Comparison of ENCODE assay signal across 8 cellular contexts in the genomic region with DNA sequence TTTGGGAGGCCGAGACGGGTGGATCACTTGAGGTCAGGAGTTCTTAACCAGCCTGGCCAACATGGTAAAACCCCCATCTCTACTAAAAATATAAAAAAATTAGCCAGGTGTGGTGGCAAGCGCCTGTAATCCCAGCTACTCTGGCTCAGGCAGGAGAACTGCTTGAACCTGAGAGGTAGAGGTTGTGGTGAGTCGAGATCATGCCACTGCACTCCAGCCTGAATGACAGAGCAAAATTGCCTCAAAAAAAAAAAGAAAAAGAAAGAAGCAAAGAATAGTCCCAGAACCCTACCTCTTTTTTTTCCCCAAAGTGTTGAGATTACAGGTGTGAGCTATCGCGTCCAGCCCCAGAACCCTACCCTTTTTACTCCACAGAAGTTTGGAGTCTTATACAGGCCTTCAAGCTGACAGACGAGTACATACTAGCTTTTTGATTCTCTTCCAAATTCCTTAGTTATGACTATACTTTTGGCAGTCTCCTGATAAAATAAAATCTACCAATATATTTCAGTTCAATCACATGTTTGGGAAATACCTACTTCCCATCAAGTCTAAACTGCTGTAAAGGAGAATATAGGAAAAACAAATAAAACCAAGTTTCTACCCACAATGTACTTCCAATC. TPM values are rescaled to one million over a fixed set of nuclear protein-coding genes. Genes with fewer than 3 reads are reported as not detected.
DNase-seq lines count a peak whose midpoint lies in the region; TF ChIP-seq lines count a peak whose summit lies in the region.
"Not testable (repeated sequence)": the region's sequence is repeated elsewhere in the genome, so short reads cannot be mapped to it uniquely, and the experiment has no call there.

No MANE protein-coding gene starts in this region.

- H3F3A ChIP-seq in GM23248 (ENCODE audit: insufficient read depth), result not testable (repeated sequence)

- TF ChIP-seq EP300 in stomach (IDR thresholded peaks at IDR 0.05), result not testable (repeated sequence)

- in situ Hi-C loops in GM23248 (cut with MboI), result not testable (repeated sequence)

- TF ChIP-seq CTCF in epithelial cell of esophagus (IDR thresholded peaks at IDR 0.05; ENCODE audit: insufficient read depth, low read depth, low read length, missing control alignments); left ventricle myocardium inferior (IDR thresholded peaks at IDR 0.05; ENCODE audit: borderline replicate concordance); stomach (IDR thresholded peaks at IDR 0.05): not testable (repeated sequence)

- not testable (repeated sequence) for H3K4me3 ChIP-seq in GM23248; epithelial cell of esophagus (ENCODE audit: low read length); left ventricle myocardium inferior; stomach

- H3K9me3 ChIP-seq in GM23248 (ENCODE audit: low read depth); left ventricle myocardium inferior (replicated peaks); stomach: not testable (repeated sequence)

- intact Hi-C loops in left ventricle myocardium inferior (cut with micrococcal nuclease); stomach (cut with DNase I; ENCODE audit: low total_unique reads): not testable (repeated sequence)

- H3K36me3 ChIP-seq in GM23248 (ENCODE audit: low read depth); left ventricle myocardium inferior; stomach: not testable (repeated sequence)

- not testable (repeated sequence) for H3K27me3 ChIP-seq in GM23248 (replicated peaks; ENCODE audit: insufficient read depth); left ventricle myocardium inferior (ENCODE audit: low read depth); stomach

- peak; percentile 27 for DNase-seq in AG08395 (ENCODE audit: low spot score)
- DNase-seq in GM23248, result peak; percentile 64
- peak; percentile 57 for DNase-seq in NCI-H226
- peak; percentile 58 for DNase-seq in astrocyte of the hippocampus (ENCODE audit: low read depth, low spot score)
- DNase-seq in epithelial cell of esophagus (ENCODE audit: low read depth), result peak; percentile 71
- not testable (repeated sequence) for DNase-seq in left ventricle myocardium inferior, stomach
- DNase-seq in non-pigmented ciliary epithelial cell (ENCODE audit: low read depth), result peak; percentile 42

- not testable (repeated sequence) for H3K9ac ChIP-seq in GM23248

- H3K79me2 ChIP-seq in GM23248 (ENCODE audit: insufficient read depth), result peaks cover 80% of the 10 kb centered on the region

- not testable (repeated sequence) for H2AFZ ChIP-seq in GM23248

- TF ChIP-seq POLR2A in stomach (IDR thresholded peaks at IDR 0.05), result not testable (repeated sequence)

- peaks cover 25% of the 10 kb centered on the region for H3K4me1 ChIP-seq in GM23248 (ENCODE audit: insufficient read depth)
- H3K4me1 ChIP-seq in left ventricle myocardium inferior, result peaks cover 49% of the 10 kb centered on the region
- peaks cover 4 to 28% (median 20%) of the 10 kb centered on the region in 4 donors for H3K4me1 ChIP-seq in stomach

- H3K4me2 ChIP-seq in GM23248 (ENCODE audit: unreplicated experiment), result peak overlapping the region; percentile 33

- H4K20me1 ChIP-seq in GM23248 (ENCODE audit: insufficient read depth), result not testable (repeated sequence)

- 68 to 71% methylated on average over 7 of the region's 7 CpGs for WGBS in GM23248 (ENCODE audit: low coverage in 1 of 2, low lambda C conversion rate in 2 of 2, missing lambda C conversion rate in 2 of 2), 2 experiments
- WGBS in stomach, 5 donors, result 43 to 66% (median 52%) methylated on average over 7 of the region's 7 CpGs

- not testable (repeated sequence) for H3K9me2 ChIP-seq in GM23248 (ENCODE audit: insufficient read depth)

- H3K27ac ChIP-seq in GM23248, result peak overlapping the region; percentile 36
- peak overlapping the region; percentile 85 for H3K27ac ChIP-seq in left ventricle myocardium inferior (replicated peaks)
- H3K27ac ChIP-seq in stomach, result peak overlapping the region; percentile 3 to 66 (median 56)

RNA-seq across cellular contexts. Expression of a gene that starts 35.4 kb away (rescaled TPM):
- total RNA-seq in GM23248 (2014; rRNA removed; shearing (Covaris generic)), result 12.1 and 12.8 TPM in 2 replicates
- polyA plus RNA-seq in GM23248 (2016; fragmentation: Nextera tagmentation; extraction: Ambion mirVana) (5.8 and 6.5 TPM in 2 replicates), stomach (1 to 10 TPM; 3.5 to 5.7 (median 3.7) TPM)
- total RNA-seq in left ventricle myocardium inferior (55.2 TPM), stomach (10 to 100 TPM in 4 of 5 donors, 1 to 10 TPM in 1; 5.8 to 34.9 (median 20.1) TPM)
